ENCODE assay signal across 1 cellular context in genomic region chr2:145777297-145777696, GRCh38.
TF ChIP-seq lines count a peak whose summit lies in the region.

No MANE protein-coding gene starts in this region.

TF ChIP-seq in HepG2, 621 proteins besides CTCF, POLR2A, EP300 and RAD21 (continued from another document and continues in another):
- TF ChIP-seq ZNF205 (CRISPR knock-in tag; IDR thresholded peaks at IDR 0.05): 0 out of 2 replicates have a peak, but pooled peaks have one; percentile 34
- TF ChIP-seq FOXP1 (IDR thresholded peaks at IDR 0.05): no peak
- TF ChIP-seq FOXP1 (CRISPR knock-in tag; IDR thresholded peaks at IDR 0.05): peak; percentile 80
- TF ChIP-seq PCBP1 (IDR thresholded peaks at IDR 0.05; ENCODE audit: borderline replicate concordance, low read depth, low read length): no peak
- no peak for TF ChIP-seq ARNT (IDR thresholded peaks at IDR 0.05)
- no peak for TF ChIP-seq ZNF530 (CRISPR knock-in tag; IDR thresholded peaks at IDR 0.05; ENCODE audit: low read depth)
- peak in 1 of 2 experiments; percentile 53; a peak in 1 of 4 replicates for TF ChIP-seq ATF4 (CRISPR knock-in tag; IDR thresholded peaks at IDR 0.05)
- TF ChIP-seq ZNF331 (CRISPR knock-in tag; IDR thresholded peaks at IDR 0.05): peak; percentile 39
- TF ChIP-seq JUN (CRISPR knock-in tag; IDR thresholded peaks at IDR 0.05): peak; percentile 94
- no peak for TF ChIP-seq ZFAT (CRISPR knock-in tag; conservative IDR thresholded peaks at IDR 0.05)
- peak; percentile 99 for TF ChIP-seq HOMEZ (CRISPR knock-in tag; IDR thresholded peaks at IDR 0.05; ENCODE audit: low read depth)
- peak; percentile 3; the same call in 1 of the 2 replicates for TF ChIP-seq ATF7 (IDR thresholded peaks at IDR 0.05)
- no peak for TF ChIP-seq ATF7 (CRISPR knock-in tag; IDR thresholded peaks at IDR 0.05)
- TF ChIP-seq ZKSCAN5 (CRISPR knock-in tag; IDR thresholded peaks at IDR 0.05): no peak
- TF ChIP-seq JUND (CRISPR knock-in tag; IDR thresholded peaks at IDR 0.05): peak; percentile 94
- TF ChIP-seq SOX13 (IDR thresholded peaks at IDR 0.05): no peak
- TF ChIP-seq SOX13 (CRISPR knock-in tag; conservative IDR thresholded peaks at IDR 0.05 in 1 of 2, IDR thresholded peaks at IDR 0.05 in 1 of 2): peak in 1 of 2 experiments; percentile 78; a peak in 1 of 4 replicates
- 0 out of 2 replicates have a peak, but pooled peaks have one; percentile 40 for TF ChIP-seq FOXJ3 (CRISPR knock-in tag; IDR thresholded peaks at IDR 0.05; ENCODE audit: borderline replicate concordance)
- TF ChIP-seq AHDC1 (CRISPR knock-in tag; IDR thresholded peaks at IDR 0.05; ENCODE audit: borderline replicate concordance): peak; percentile 95
- no peak for TF ChIP-seq SRF (IDR thresholded peaks at IDR 0.05; ENCODE audit: low read depth, low read length)
- TF ChIP-seq ZNF775 (CRISPR knock-in tag; IDR thresholded peaks at IDR 0.05; ENCODE audit: borderline replicate concordance): 0 out of 2 replicates have a peak, but pooled peaks have one; percentile 43
- peak; percentile 45; the same call in 1 of the 2 replicates for TF ChIP-seq MLX (CRISPR knock-in tag; IDR thresholded peaks at IDR 0.05)
- TF ChIP-seq UBTF (CRISPR knock-in tag; IDR thresholded peaks at IDR 0.05): no peak
- TF ChIP-seq ZNF614 (CRISPR knock-in tag; IDR thresholded peaks at IDR 0.05; ENCODE audit: borderline replicate concordance): peak; percentile 41; the same call in 1 of the 2 replicates
- TF ChIP-seq ZNF687 (CRISPR knock-in tag; IDR thresholded peaks at IDR 0.05): no peak
- TF ChIP-seq RFX3 (CRISPR knock-in tag; IDR thresholded peaks at IDR 0.05): peak; percentile 44; the same call in 1 of the 2 replicates
- TF ChIP-seq KAT8 (CRISPR knock-in tag; IDR thresholded peaks at IDR 0.05): peak; percentile 79
- peak; percentile 98 for TF ChIP-seq FOSL2 (CRISPR knock-in tag; IDR thresholded peaks at IDR 0.05)
- TF ChIP-seq ARNTL (CRISPR knock-in tag; IDR thresholded peaks at IDR 0.05): 0 out of 2 replicates have a peak, but pooled peaks have one; percentile 42
- TF ChIP-seq ZMYM4 (CRISPR knock-in tag; IDR thresholded peaks at IDR 0.05): peak; percentile 45; the same call in 1 of the 2 replicates
- no peak for TF ChIP-seq ATF5 (CRISPR knock-in tag; IDR thresholded peaks at IDR 0.05; ENCODE audit: low read depth)
- peak; percentile 58 for TF ChIP-seq FOXA1 (IDR thresholded peaks at IDR 0.05)
- TF ChIP-seq FOXA1 (CRISPR knock-in tag; IDR thresholded peaks at IDR 0.05): peak; percentile 88
- TF ChIP-seq PRDM10 (CRISPR knock-in tag; IDR thresholded peaks at IDR 0.05; ENCODE audit: low read depth): no peak
- TF ChIP-seq ZNF251 (CRISPR knock-in tag; IDR thresholded peaks at IDR 0.05): no peak
- peak; percentile 74; the same call in 1 of the 2 replicates for TF ChIP-seq DPF2 (CRISPR knock-in tag; IDR thresholded peaks at IDR 0.05; ENCODE audit: borderline replicate concordance, low read depth)
- TF ChIP-seq SALL1 (CRISPR knock-in tag; IDR thresholded peaks at IDR 0.05): peak; percentile 24; the same call in 1 of the 2 replicates
- TF ChIP-seq MBD4 (IDR thresholded peaks at IDR 0.05; ENCODE audit: borderline replicate concordance, low read length): peak; percentile 62; the same call in 1 of the 2 replicates
- TF ChIP-seq FOXA3 (CRISPR knock-in tag; IDR thresholded peaks at IDR 0.05): peak; percentile 96
